Comparison of ENCODE assay signal across 12 cellular contexts in genomic region chr3:134426660-134427181, GRCh38. TPM values are rescaled to one million over a fixed set of nuclear protein-coding genes. Genes with fewer than 3 reads are reported as not detected.
A peak's percentile ranks its signal among the peaks of the same experiment; 100 is the strongest.
DNase-seq lines count a peak whose midpoint lies in the region; ATAC-seq and FAIRE-seq lines count a peak whose summit lies in the region.
"Had no signal": no experiment of that assay in that cellular context is flagged by ENCODE, and none has a peak within 500 bp of the region (broad histone marks: within the 10 kb centered on the region; RNA-seq: fewer than 3 reads in every experiment).

No MANE protein-coding gene starts in this region.

- H3K36me3 Mint-ChIP-seq in activated CD4-positive, alpha-beta T cell treated with anti-CD3 and anti-CD28 coated beads, Interleukin-2, amount 10 ng/mL, durations not matched to agents 24 days and 14 days (ENCODE audit: low read depth): no peaks in the 10 kb centered on the region
- no peaks in the 10 kb centered on the region for H3K36me3 Mint-ChIP-seq in activated T-helper 17 cell treated with anti-CD3 and anti-CD28 coated beads, Interleukin-2, amount 50 U/mL, for 72 hours (ENCODE audit: low read depth)
- H3K36me3 Mint-ChIP-seq: activated naive CD8-positive, alpha-beta T cell had no signal

- no peak for ATAC-seq in activated T-helper 17 cell treated with anti-CD3 and anti-CD28 coated beads, Interleukin-2, amount 50 U/mL, for 72 hours (replicated peaks)
- ATAC-seq: effector memory CD8-positive, alpha-beta T cell had no signal

- no peaks in the 10 kb centered on the region for H3K9me3 Mint-ChIP-seq in activated CD4-positive, alpha-beta T cell treated with anti-CD3 and anti-CD28 coated beads, Interleukin-2, amount 10 ng/mL, durations not matched to agents 24 days and 14 days
- H3K9me3 Mint-ChIP-seq in activated T-helper 17 cell treated with anti-CD3 and anti-CD28 coated beads, Interleukin-2, amount 50 U/mL, for 72 hours: no peaks in the 10 kb centered on the region
- H3K9me3 Mint-ChIP-seq: effector memory CD8-positive, alpha-beta T cell had no signal

- no peak overlapping the region for H3K27ac Mint-ChIP-seq in activated CD4-positive, alpha-beta T cell treated with anti-CD3 and anti-CD28 coated beads, Interleukin-2, amount 10 ng/mL, durations not matched to agents 24 days and 14 days
- H3K27ac Mint-ChIP-seq in activated T-helper 17 cell treated with anti-CD3 and anti-CD28 coated beads, Interleukin-2, amount 50 U/mL, for 72 hours: no peak overlapping the region
- H3K27ac Mint-ChIP-seq: activated naive CD8-positive, alpha-beta T cell; effector memory CD8-positive, alpha-beta T cell had no signal

- H3K27me3 Mint-ChIP-seq in activated CD4-positive, alpha-beta T cell treated with anti-CD3 and anti-CD28 coated beads, Interleukin-2, amount 10 ng/mL, durations not matched to agents 24 days and 14 days: peaks cover 8% of the 10 kb centered on the region
- H3K27me3 Mint-ChIP-seq in activated T-helper 17 cell treated with anti-CD3 and anti-CD28 coated beads, Interleukin-2, amount 50 U/mL, for 72 hours: peaks cover 10% of the 10 kb centered on the region

- DNase-seq in activated CD4-positive, alpha-beta T cell treated with anti-CD3 and anti-CD28 coated beads, Interleukin-2, amount 10 ng/mL, durations not matched to agents 24 days and 14 days: peak; percentile 34
- DNase-seq in activated CD4-positive, alpha-beta T cell treated with anti-CD3 and anti-CD28 coated beads for 1 hour: no peak
- DNase-seq in amniotic epithelial cell (ENCODE audit: low read depth) (peak; percentile 83), iris pigment epithelial cell (ENCODE audit: low read depth) (peak; percentile 46), urothelium cell line (ENCODE audit: low spot score) (peak; percentile 16), mesenteric fat pad (ENCODE audit: low spot score) (no peak), NCI-H1694 (lab: John Stamatoyannopoulos, UW) (no peak)
- DNase-seq: effector memory CD8-positive, alpha-beta T cell had no signal

- H3K4me3 Mint-ChIP-seq in activated CD4-positive, alpha-beta T cell treated with anti-CD3 and anti-CD28 coated beads, Interleukin-2, amount 10 ng/mL, durations not matched to agents 24 days and 14 days: no peak overlapping the region
- no peak overlapping the region for H3K4me3 Mint-ChIP-seq in activated T-helper 17 cell treated with anti-CD3 and anti-CD28 coated beads, Interleukin-2, amount 50 U/mL, for 72 hours
- H3K4me3 Mint-ChIP-seq: activated naive CD8-positive, alpha-beta T cell; effector memory CD8-positive, alpha-beta T cell had no signal

- FAIRE-seq in urothelium cell line (lab: Jason Lieb, UNC): peak; percentile 27

- H3K4me1 Mint-ChIP-seq in activated CD4-positive, alpha-beta T cell treated with anti-CD3 and anti-CD28 coated beads, Interleukin-2, amount 10 ng/mL, durations not matched to agents 24 days and 14 days: no peaks in the 10 kb centered on the region
- no peaks in the 10 kb centered on the region for H3K4me1 Mint-ChIP-seq in activated T-helper 17 cell treated with anti-CD3 and anti-CD28 coated beads, Interleukin-2, amount 50 U/mL, for 72 hours

- intact Hi-C loops in activated CD4-positive, alpha-beta T cell treated with anti-CD3 and anti-CD28 coated beads, Interleukin-2, amount 10 ng/mL, durations not matched to agents 24 days and 14 days (cut with micrococcal nuclease): no loop called here

RNA-seq across cellular contexts. Expression of gene AMOTL2, which starts 52.5 kb away (rescaled TPM):
- not detected in 2 replicates for total RNA-seq in activated CD4-positive, alpha-beta T cell treated with anti-CD3 and anti-CD28 coated beads, Interleukin-2, amount 10 ng/mL, durations not matched to agents 24 days and 14 days
- not detected for total RNA-seq in activated T-helper 17 cell treated with anti-CD3 and anti-CD28 coated beads, Interleukin-2, amount 50 U/mL, for 72 hours
- total RNA-seq in mesenteric fat pad: 272 TPM
- total RNA-seq: activated CD8-positive, alpha-beta memory T cell treated with anti-CD3 and anti-CD28 coated beads for 36 hours; OCI-LY7 had no signal

RNA-seq across cellular contexts. Expression of gene ANAPC13, which starts 59.1 kb away (rescaled TPM):
- 29.7 and 30.0 TPM in 2 replicates for total RNA-seq in activated CD4-positive, alpha-beta T cell treated with anti-CD3 and anti-CD28 coated beads, Interleukin-2, amount 10 ng/mL, durations not matched to agents 24 days and 14 days
- total RNA-seq in activated T-helper 17 cell treated with anti-CD3 and anti-CD28 coated beads, Interleukin-2, amount 50 U/mL, for 72 hours: 10 to 100 TPM; 25.1 to 42.1 TPM
- total RNA-seq in mesenteric fat pad: 51.1 TPM

RNA-seq across cellular contexts. Expression of gene CEP63, which starts 59.1 kb away (rescaled TPM):
- 18.6 and 20.5 TPM in 2 replicates for total RNA-seq in activated CD4-positive, alpha-beta T cell treated with anti-CD3 and anti-CD28 coated beads, Interleukin-2, amount 10 ng/mL, durations not matched to agents 24 days and 14 days
- 10 to 100 TPM; 10.1 to 17.0 TPM for total RNA-seq in activated T-helper 17 cell treated with anti-CD3 and anti-CD28 coated beads, Interleukin-2, amount 50 U/mL, for 72 hours
- 27.3 TPM for total RNA-seq in mesenteric fat pad

Comparison
In these comparisons a context has a peak if more than half of its experiments do, and no peak if none do; other contexts are left out.
1. DNase-seq: peak in activated CD4-positive, alpha-beta T cell treated with anti-CD3 and anti-CD28 coated beads, Interleukin-2, amount 10 ng/mL, durations not matched to agents 24 days and 14 days (single experiment), amniotic epithelial cell (single experiment), iris pigment epithelial cell (single experiment) and urothelium cell line (single experiment); none in activated CD4-positive, alpha-beta T cell treated with anti-CD3 and anti-CD28 coated beads for 1 hour (single experiment), mesenteric fat pad (single experiment) and NCI-H1694 (single experiment).
2. RNA of gene AMOTL2, which starts 52.5 kb away (total RNA-seq): 272 TPM in mesenteric fat pad (single experiment); not detected in activated T-helper 17 cell treated with anti-CD3 and anti-CD28 coated beads, Interleukin-2, amount 50 U/mL, for 72 hours and not detected in activated CD4-positive, alpha-beta T cell treated with anti-CD3 and anti-CD28 coated beads, Interleukin-2, amount 10 ng/mL, durations not matched to agents 24 days and 14 days; every median in the first group is over 100 times any median in the second.